In the genomic region with DNA sequence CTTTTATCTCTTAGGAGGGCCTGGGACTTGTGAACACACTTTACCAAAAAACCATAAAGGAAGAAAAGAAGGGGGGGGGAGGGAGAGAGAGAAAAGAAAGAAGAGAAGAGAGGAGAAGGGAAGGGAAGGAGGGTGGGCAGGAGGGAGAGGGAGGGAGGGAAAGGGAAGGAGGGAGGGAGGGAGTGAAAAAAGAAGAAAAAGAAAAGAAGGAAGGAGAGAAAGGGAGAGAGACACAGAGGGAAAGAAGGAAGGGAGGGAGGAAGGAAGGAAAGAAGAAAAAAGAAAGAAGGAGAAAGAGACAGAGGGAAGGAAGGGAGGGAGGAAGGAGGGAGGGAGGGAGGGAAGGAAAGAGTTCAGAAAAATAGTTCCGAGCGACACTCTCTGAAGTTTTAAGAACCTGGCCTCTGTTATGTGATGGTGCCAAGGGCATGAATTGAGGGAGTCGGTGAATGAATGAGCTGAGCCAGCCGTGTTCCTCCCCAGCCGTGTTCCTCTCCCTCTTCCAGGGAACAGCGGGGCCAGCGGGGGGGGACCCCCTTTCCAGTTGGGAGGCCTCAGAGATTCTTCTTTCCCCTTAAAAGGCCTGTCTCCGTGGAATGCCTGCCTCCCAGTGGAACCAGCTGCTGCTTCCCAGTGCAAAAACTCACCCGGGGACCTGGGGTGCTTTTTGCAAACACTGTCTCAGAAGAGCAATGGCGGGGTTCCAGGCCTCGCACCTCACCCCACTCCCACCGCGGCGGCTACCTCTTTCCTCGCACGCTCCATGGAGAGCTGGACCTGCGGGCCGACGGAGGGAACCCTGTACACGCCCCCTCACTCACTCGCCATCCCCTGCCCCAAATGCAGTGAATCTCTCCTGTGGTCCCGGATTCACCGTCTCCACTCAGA, we compare ENCODE assay signal across 19 cellular contexts.
A peak's percentile ranks its signal among the peaks of the same experiment; 100 is the strongest.
DNase-seq lines count a peak whose midpoint lies in the region; ATAC-seq and TF ChIP-seq lines count a peak whose summit lies in the region.
"Had no signal": no experiment of that assay in that cellular context is flagged by ENCODE, and none has a peak within 500 bp of the region (broad histone marks: within the 10 kb centered on the region; RNA-seq: fewer than 3 reads in every experiment).

No MANE protein-coding gene starts in this region.

- peaks cover 0 to 38% (median 0%) of the 10 kb centered on the region in 11 experiments; a peak in 4 of 22 replicates for H4K20me1 ChIP-seq in BLaER1 treated with 17β-estradiol and CSF1 and Interleukin-3, amounts not matched to agents 10 nM and 100 nM

- no peak overlapping the region for H3K4me3 Mint-ChIP-seq in endodermal cell

- H3K4me1 ChIP-seq in BLaER1 treated with 17β-estradiol and CSF1 and Interleukin-3, amounts not matched to agents 10 nM and 100 nM: peaks cover 31 to 92% (median 81%) of the 10 kb centered on the region in 10 experiments
- H3K4me1 ChIP-seq in endodermal cell (ENCODE audit: control insufficient read depth, insufficient read depth, low read length): peaks cover 6% of the 10 kb centered on the region
- H3K4me1 ChIP-seq: BE2C had no signal

- no peaks in the 10 kb centered on the region for H3K36me3 ChIP-seq in BLaER1 treated with 17β-estradiol and CSF1 and Interleukin-3, amounts not matched to agents 10 nM and 100 nM
- H3K36me3 ChIP-seq in endodermal cell (ENCODE audit: control insufficient read depth, insufficient read depth, low read length): no peaks in the 10 kb centered on the region
- H3K36me3 ChIP-seq: BE2C, thoracic aorta had no signal

- H3K27me3 ChIP-seq in BLaER1 treated with 17β-estradiol and CSF1 and Interleukin-3, amounts not matched to agents 10 nM and 100 nM: peaks cover 8 to 73% (median 17%) of the 10 kb centered on the region in 11 experiments; a peak in 20 of 22 replicates
- no peaks in the 10 kb centered on the region for H3K27me3 ChIP-seq in endodermal cell (ENCODE audit: control insufficient read depth, insufficient read depth, low read length, poor library complexity, severe bottlenecking)

- H3K27ac Mint-ChIP-seq in endodermal cell: no peak overlapping the region

- no peak overlapping the region; a peak in 1 of 22 replicates for H3K27ac ChIP-seq in BLaER1 treated with 17β-estradiol and CSF1 and Interleukin-3, amounts not matched to agents 10 nM and 100 nM
- H3K27ac ChIP-seq in endodermal cell (ENCODE audit: low read depth, low read length): no peak overlapping the region
- H3K27ac ChIP-seq: thoracic aorta had no signal

- no peak for ATAC-seq in GM19455 (IDR thresholded peaks at IDR 0.05; ENCODE audit: unreplicated experiment)

- WGBS in endodermal cell (ENCODE audit: insufficient coverage in 1 of 2, insufficient read length in 1 of 2), 2 experiments: 86 to 89% methylated on average over 17 to 23 of the region's 23 CpGs

- peak overlapping the region in 3 of 11 experiments; percentile 37 to 57 (median 42); a peak in 6 of 22 replicates for H3K9ac ChIP-seq in BLaER1 treated with 17β-estradiol and CSF1 and Interleukin-3, amounts not matched to agents 10 nM and 100 nM
- H3K9ac ChIP-seq in endodermal cell (ENCODE audit: extremely low read depth, low read length, poor library complexity, severe bottlenecking): no peak overlapping the region

- H3K4me3 ChIP-seq in BLaER1 treated with 17β-estradiol and CSF1 and Interleukin-3, amounts not matched to agents 10 nM and 100 nM: peak overlapping the region in 1 of 10 experiments; percentile 6; a peak in 1 of 20 replicates
- no peak overlapping the region for H3K4me3 ChIP-seq in endodermal cell (ENCODE audit: low read length)
- H3K4me3 ChIP-seq: skin epidermis, thoracic aorta had no signal

- no peak for TF ChIP-seq CTCF in endodermal cell (conservative IDR thresholded peaks at IDR 0.05)

- peak overlapping the region; percentile 48 to 99 (median 83); a peak in 20 of 22 replicates for H3K4me2 ChIP-seq in BLaER1 treated with 17β-estradiol and CSF1 and Interleukin-3, amounts not matched to agents 10 nM and 100 nM

- no peaks in the 10 kb centered on the region for H3K36me3 Mint-ChIP-seq in endodermal cell (ENCODE audit: low read depth)

- peak; percentile 26 for DNase-seq in activated CD4-positive, CD25-positive, alpha-beta regulatory T cell treated with anti-CD3 and anti-CD28 coated beads, Interleukin-2, amount 50 U/mL, for 72 hours
- no peak for DNase-seq in activated CD4-positive, CD25-positive, alpha-beta regulatory T cell (lab: John Stamatoyannopoulos, UW)
- peak; percentile 40 for DNase-seq in endodermal cell
- peak in 6 of 10 donors; percentile 7 to 82 (median 42) for DNase-seq in posterior cingulate gyrus
- DNase-seq in NCI-H2196 (lab: John Stamatoyannopoulos, UW; ENCODE audit: unreplicated experiment): no peak
- DNase-seq in NCI-H146 (lab: John Stamatoyannopoulos, UW): no peak
- DNase-seq: 8988T; activated CD4-positive, alpha-beta T cell treated with anti-CD3 and anti-CD28 coated beads, Interleukin-2, amount 50 U/mL, for 48 hours; BE2C; cerebellar nuclear complex; hippocampal formation; KG1; NCI-H1092; NCI-H2107; NCI-H748 treated with DMSO at 0.1 percent for 48 hours had no signal

- no peaks in the 10 kb centered on the region for H3K9me3 Mint-ChIP-seq in endodermal cell

- no peaks in the 10 kb centered on the region for H3K9me3 ChIP-seq in BLaER1 treated with 17β-estradiol and CSF1 and Interleukin-3, amounts not matched to agents 10 nM and 100 nM (replicated peaks in 1 of 11)
- no peaks in the 10 kb centered on the region for H3K9me3 ChIP-seq in endodermal cell (ENCODE audit: control insufficient read depth, low read length)
- H3K9me3 ChIP-seq: BE2C, thoracic aorta had no signal

- H3K4me1 Mint-ChIP-seq in endodermal cell: peaks cover 14% of the 10 kb centered on the region

- intact Hi-C loops in posterior cingulate gyrus (cut with DNase I): no loop called here

- H3K27me3 Mint-ChIP-seq in endodermal cell (ENCODE audit: insufficient read depth): no peaks in the 10 kb centered on the region

Comparison
In these comparisons a context has a peak if more than half of its experiments do, and no peak if none do; other contexts are left out.
1. DNase-seq: peak in activated CD4-positive, CD25-positive, alpha-beta regulatory T cell treated with anti-CD3 and anti-CD28 coated beads, Interleukin-2, amount 50 U/mL, for 72 hours (single experiment), endodermal cell (single experiment) and posterior cingulate gyrus (6 of 10); none in activated CD4-positive, CD25-positive, alpha-beta regulatory T cell (0 of 4), NCI-H2196 (single experiment) and NCI-H146 (single experiment).